In the genomic region with DNA sequence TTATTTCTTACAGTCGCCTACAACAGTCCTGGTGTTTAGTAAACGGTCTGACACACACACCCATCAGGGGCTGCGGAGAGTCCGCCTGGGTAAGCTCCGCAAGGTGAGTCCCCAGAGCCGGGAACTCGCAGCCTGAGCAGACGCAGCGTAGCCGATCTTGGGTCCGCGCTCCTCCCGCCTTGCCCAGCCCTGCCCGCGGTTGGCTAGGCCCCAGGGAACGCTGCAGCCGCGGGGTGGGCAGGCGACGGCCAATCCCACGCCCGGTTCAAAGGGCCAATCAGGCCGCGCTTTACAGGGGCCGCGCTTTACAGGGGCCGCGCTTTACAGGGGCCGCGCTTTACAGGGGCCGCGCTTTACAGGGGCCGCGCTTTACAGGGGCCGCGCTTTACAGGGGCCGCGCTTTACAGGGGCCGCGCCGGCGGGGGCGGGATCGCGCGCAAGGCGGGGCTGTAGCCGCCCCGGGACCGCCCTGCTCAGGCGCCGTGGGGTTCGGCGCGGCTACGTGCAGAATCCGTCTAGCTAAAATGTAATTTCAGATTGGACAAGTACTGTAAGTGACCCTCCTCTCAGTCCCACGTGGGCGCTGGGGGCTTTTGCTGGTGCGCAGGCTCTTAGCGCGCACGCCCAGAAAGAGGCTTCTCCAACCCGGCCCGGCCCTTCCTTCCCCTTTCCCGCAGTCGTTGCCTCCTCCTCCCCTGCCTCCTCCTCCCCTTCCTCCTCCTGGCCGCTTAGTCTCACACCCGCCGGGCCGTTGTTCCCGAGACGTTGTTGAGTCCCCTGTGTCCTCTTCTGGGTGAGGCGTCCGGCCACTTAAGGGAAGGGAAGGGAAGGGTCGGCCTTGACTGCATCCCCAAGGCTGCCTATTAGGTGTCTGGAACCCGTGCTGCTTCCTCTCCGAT, we compare ENCODE assay signal across 8 cellular contexts. TPM values are rescaled to one million over a fixed set of nuclear protein-coding genes. Genes with fewer than 3 reads are reported as not detected.
DNase-seq lines count a peak whose midpoint lies in the region; ATAC-seq and TF ChIP-seq lines count a peak whose summit lies in the region.

A gene with protein sequence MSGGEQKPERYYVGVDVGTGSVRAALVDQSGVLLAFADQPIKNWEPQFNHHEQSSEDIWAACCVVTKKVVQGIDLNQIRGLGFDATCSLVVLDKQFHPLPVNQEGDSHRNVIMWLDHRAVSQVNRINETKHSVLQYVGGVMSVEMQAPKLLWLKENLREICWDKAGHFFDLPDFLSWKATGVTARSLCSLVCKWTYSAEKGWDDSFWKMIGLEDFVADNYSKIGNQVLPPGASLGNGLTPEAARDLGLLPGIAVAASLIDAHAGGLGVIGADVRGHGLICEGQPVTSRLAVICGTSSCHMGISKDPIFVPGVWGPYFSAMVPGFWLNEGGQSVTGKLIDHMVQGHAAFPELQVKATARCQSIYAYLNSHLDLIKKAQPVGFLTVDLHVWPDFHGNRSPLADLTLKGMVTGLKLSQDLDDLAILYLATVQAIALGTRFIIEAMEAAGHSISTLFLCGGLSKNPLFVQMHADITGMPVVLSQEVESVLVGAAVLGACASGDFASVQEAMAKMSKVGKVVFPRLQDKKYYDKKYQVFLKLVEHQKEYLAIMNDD (plus strand): TSS at position 737 of the 899 bp plus-strand sequence. CDS start 24,456 bp downstream, outside the sequence.

- H3K4me3 ChIP-seq in thymus (ENCODE audit: low read length) = peak within 1 kb of the TSS; percentile 72

- peak; percentile 89 for ATAC-seq in HG02623 (IDR thresholded peaks at IDR 0.05; ENCODE audit: unreplicated experiment)

- no peaks in the 10 kb centered on the region for H3K27me3 ChIP-seq in thymus (ENCODE audit: control insufficient read depth, insufficient read depth)

- under 1% methylated on average over 78 of the region's 78 CpGs for WGBS in thymus

- H3K4me3 Mint-ChIP-seq in activated naive CD8-positive, alpha-beta T cell treated with anti-CD3 and anti-CD28 coated beads for 36 hours = peak within 1 kb of the TSS; percentile 87
- H3K4me3 Mint-ChIP-seq in glutamatergic neuron (ENCODE audit: unreplicated experiment) = peak within 1 kb of the TSS; percentile 93
- peak within 1 kb of the TSS; percentile 77 for H3K4me3 Mint-ChIP-seq in osteocyte (ENCODE audit: unreplicated experiment)

- H3K9me3 ChIP-seq in thymus (ENCODE audit: control insufficient read depth) = no peaks in the 10 kb centered on the region

- H3K27me3 Mint-ChIP-seq in activated naive CD8-positive, alpha-beta T cell treated with anti-CD3 and anti-CD28 coated beads for 36 hours = no peaks in the 10 kb centered on the region
- H3K27me3 Mint-ChIP-seq in glutamatergic neuron (ENCODE audit: unreplicated experiment) (peaks cover 4% of the 10 kb centered on the region), osteocyte (ENCODE audit: unreplicated experiment) (no peaks in the 10 kb centered on the region)

- no peaks in the 10 kb centered on the region for H3K36me3 ChIP-seq in thymus (ENCODE audit: control insufficient read depth, insufficient read depth)

- peaks cover 11% of the 10 kb centered on the region for H3K4me1 Mint-ChIP-seq in activated naive CD8-positive, alpha-beta T cell treated with anti-CD3 and anti-CD28 coated beads for 36 hours
- H3K4me1 Mint-ChIP-seq in glutamatergic neuron (ENCODE audit: low read depth, unreplicated experiment) (peaks cover 17% of the 10 kb centered on the region), osteocyte (ENCODE audit: unreplicated experiment) (peaks cover 17% of the 10 kb centered on the region)

- peak within 1 kb of the TSS; percentile 95 for H3K27ac ChIP-seq in thymus (ENCODE audit: low read depth)

- DNase-seq in GM10266 (ENCODE audit: extremely low spot score) (peak; percentile 92), NCI-H1092 treated with DMSO at 0.1 percent for 48 hours (lab: John Stamatoyannopoulos, UW) (peak; percentile 94), SKM-1 treated with dmso at 0.1 percent for 144 hours (lab: John Stamatoyannopoulos, UW; ENCODE audit: unreplicated experiment) (peak; percentile 98), glutamatergic neuron (peak; percentile 92), osteocyte (ENCODE audit: extremely low spot score, unreplicated experiment) (peak; percentile 97)
- peak; percentile 88 for DNase-seq in activated naive CD8-positive, alpha-beta T cell treated with anti-CD3 and anti-CD28 coated beads for 36 hours

- peaks cover 9% of the 10 kb centered on the region for H3K36me3 Mint-ChIP-seq in activated naive CD8-positive, alpha-beta T cell treated with anti-CD3 and anti-CD28 coated beads for 36 hours
- H3K36me3 Mint-ChIP-seq in glutamatergic neuron (ENCODE audit: unreplicated experiment) (peaks cover 4% of the 10 kb centered on the region), osteocyte (ENCODE audit: unreplicated experiment) (peaks cover 2% of the 10 kb centered on the region)

- H3K9me3 Mint-ChIP-seq in activated naive CD8-positive, alpha-beta T cell treated with anti-CD3 and anti-CD28 coated beads for 36 hours = peaks cover 1% of the 10 kb centered on the region
- peaks cover 3% of the 10 kb centered on the region for H3K9me3 Mint-ChIP-seq in glutamatergic neuron (ENCODE audit: unreplicated experiment)
- no peaks in the 10 kb centered on the region for H3K9me3 Mint-ChIP-seq in osteocyte (ENCODE audit: unreplicated experiment)

- H3K27ac Mint-ChIP-seq in activated naive CD8-positive, alpha-beta T cell treated with anti-CD3 and anti-CD28 coated beads for 36 hours = peak within 1 kb of the TSS; percentile 79
- H3K27ac Mint-ChIP-seq in glutamatergic neuron (ENCODE audit: unreplicated experiment) = peak within 1 kb of the TSS; percentile 97
- peak within 1 kb of the TSS; percentile 87 for H3K27ac Mint-ChIP-seq in osteocyte (ENCODE audit: unreplicated experiment)

- no peak for TF ChIP-seq CTCF in GM10266 (IDR thresholded peaks at IDR 0.05; ENCODE audit: control insufficient read depth, insufficient read depth, low read depth, missing control alignments)
- no peak for TF ChIP-seq CTCF in glutamatergic neuron (IDR thresholded peaks at IDR 0.05; ENCODE audit: partially characterized antibody, unreplicated experiment)
- no peak for TF ChIP-seq CTCF in osteocyte (IDR thresholded peaks at IDR 0.05)

- no peaks in the 10 kb centered on the region for H3K4me1 ChIP-seq in thymus (ENCODE audit: control insufficient read depth, insufficient read depth, low read length)

RNA-seq across cellular contexts. Expression of the gene that starts here (rescaled TPM):
- 1 to 10 TPM; 6.6 to 9.7 TPM for total RNA-seq in activated naive CD8-positive, alpha-beta T cell treated with anti-CD3 and anti-CD28 coated beads for 36 hours
- total RNA-seq in glutamatergic neuron (ENCODE audit: unreplicated experiment) = 11.6 TPM
- total RNA-seq in osteocyte = 9.1 TPM in 2 replicates
- polyA plus RNA-seq in thymus = 25.3 TPM

Comparison
In these comparisons a context has a peak if more than half of its experiments do, and no peak if none do; other contexts are left out.
1. Peak in every context shown above with its lines: DNase-seq, ATAC-seq, H3K4me3 ChIP-seq and H3K27ac ChIP-seq.